1 cellular context compared by ENCODE assay signal in genomic region chr17:76279742-76280287, GRCh38.
TF ChIP-seq lines count a peak whose summit lies in the region.

No MANE protein-coding gene starts in this region.

TF ChIP-seq in HepG2, 621 proteins besides CTCF, POLR2A, EP300 and RAD21:
- TF ChIP-seq MXD1 (CRISPR knock-in tag; IDR thresholded peaks at IDR 0.05) (0 out of 2 replicates have a peak, but pooled peaks have one; percentile 21), HOXA3 (CRISPR knock-in tag; IDR thresholded peaks at IDR 0.05) (peak; percentile 0; the same call in 1 of the 2 replicates), ZFP91 (CRISPR knock-in tag; IDR thresholded peaks at IDR 0.05; ENCODE audit: borderline replicate concordance) (0 out of 2 replicates have a peak, but pooled peaks have one; percentile 27), THYN1 (CRISPR knock-in tag; IDR thresholded peaks at IDR 0.05; ENCODE audit: borderline replicate concordance, low read depth) (no peak), RFXAP (CRISPR knock-in tag; IDR thresholded peaks at IDR 0.05; ENCODE audit: borderline replicate concordance) (no peak), ZNF430 (CRISPR knock-in tag; IDR thresholded peaks at IDR 0.05) (0 out of 2 replicates have a peak, but pooled peaks have one; percentile 11), ADNP (CRISPR knock-in tag; IDR thresholded peaks at IDR 0.05) (peak; percentile 18; the same call in 1 of the 2 replicates), GABPB1 (CRISPR knock-in tag; IDR thresholded peaks at IDR 0.05) (0 out of 2 replicates have a peak, but pooled peaks have one; percentile 5), ZNF747 (CRISPR knock-in tag; IDR thresholded peaks at IDR 0.05; ENCODE audit: borderline replicate concordance) (0 out of 2 replicates have a peak, but pooled peaks have one; percentile 12), CHCHD3 (CRISPR knock-in tag; IDR thresholded peaks at IDR 0.05) (no peak)
- TF ChIP-seq, protein P1, sequence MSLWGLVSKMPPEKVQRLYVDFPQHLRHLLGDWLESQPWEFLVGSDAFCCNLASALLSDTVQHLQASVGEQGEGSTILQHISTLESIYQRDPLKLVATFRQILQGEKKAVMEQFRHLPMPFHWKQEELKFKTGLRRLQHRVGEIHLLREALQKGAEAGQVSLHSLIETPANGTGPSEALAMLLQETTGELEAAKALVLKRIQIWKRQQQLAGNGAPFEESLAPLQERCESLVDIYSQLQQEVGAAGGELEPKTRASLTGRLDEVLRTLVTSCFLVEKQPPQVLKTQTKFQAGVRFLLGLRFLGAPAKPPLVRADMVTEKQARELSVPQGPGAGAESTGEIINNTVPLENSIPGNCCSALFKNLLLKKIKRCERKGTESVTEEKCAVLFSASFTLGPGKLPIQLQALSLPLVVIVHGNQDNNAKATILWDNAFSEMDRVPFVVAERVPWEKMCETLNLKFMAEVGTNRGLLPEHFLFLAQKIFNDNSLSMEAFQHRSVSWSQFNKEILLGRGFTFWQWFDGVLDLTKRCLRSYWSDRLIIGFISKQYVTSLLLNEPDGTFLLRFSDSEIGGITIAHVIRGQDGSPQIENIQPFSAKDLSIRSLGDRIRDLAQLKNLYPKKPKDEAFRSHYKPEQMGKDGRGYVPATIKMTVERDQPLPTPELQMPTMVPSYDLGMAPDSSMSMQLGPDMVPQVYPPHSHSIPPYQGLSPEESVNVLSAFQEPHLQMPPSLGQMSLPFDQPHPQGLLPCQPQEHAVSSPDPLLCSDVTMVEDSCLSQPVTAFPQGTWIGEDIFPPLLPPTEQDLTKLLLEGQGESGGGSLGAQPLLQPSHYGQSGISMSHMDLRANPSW (CRISPR knock-in tag; IDR thresholded peaks at IDR 0.05; ENCODE audit: borderline replicate concordance) = no peak
- TF ChIP-seq, protein P2, sequence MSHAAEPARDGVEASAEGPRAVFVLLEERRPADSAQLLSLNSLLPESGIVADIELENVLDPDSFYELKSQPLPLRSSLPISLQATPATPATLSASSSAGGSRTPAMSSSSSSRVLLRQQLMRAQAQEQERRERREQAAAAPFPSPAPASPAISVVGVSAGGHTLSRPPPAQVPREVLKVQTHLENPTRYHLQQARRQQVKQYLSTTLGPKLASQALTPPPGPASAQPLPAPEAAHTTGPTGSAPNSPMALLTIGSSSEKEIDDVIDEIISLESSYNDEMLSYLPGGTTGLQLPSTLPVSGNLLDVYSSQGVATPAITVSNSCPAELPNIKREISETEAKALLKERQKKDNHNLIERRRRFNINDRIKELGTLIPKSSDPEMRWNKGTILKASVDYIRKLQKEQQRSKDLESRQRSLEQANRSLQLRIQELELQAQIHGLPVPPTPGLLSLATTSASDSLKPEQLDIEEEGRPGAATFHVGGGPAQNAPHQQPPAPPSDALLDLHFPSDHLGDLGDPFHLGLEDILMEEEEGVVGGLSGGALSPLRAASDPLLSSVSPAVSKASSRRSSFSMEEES (CRISPR knock-in tag; IDR thresholded peaks at IDR 0.05) = peak; percentile 3; the same call in 1 of the 2 replicates
